12 cellular contexts compared by ENCODE assay signal in the genomic region with DNA sequence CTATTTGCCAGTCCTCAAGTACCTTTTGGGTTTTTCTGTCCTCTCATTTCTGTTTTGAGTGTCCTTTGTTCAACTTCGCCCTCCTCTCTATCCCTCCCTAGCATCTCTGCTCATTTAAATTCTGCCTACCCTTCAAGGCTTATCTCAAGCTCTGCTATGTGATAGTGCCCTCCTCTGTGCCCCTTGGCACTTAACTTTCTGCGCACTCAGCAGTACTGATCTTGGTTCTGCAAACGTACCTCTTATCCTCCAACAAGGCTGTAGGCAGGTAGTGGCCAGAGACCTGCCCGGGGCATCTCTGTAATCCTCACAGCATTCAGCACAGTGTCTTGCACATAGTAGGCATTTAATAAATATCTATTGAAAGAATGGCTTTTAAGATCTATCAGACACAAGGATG. TPM values are rescaled to one million over a fixed set of nuclear protein-coding genes. Genes with fewer than 3 reads are reported as not detected.
"Had no signal": no experiment of that assay in that cellular context is flagged by ENCODE, and none has a peak within 500 bp of the region (broad histone marks: within the 10 kb centered on the region; RNA-seq: fewer than 3 reads in every experiment).

No MANE protein-coding gene starts in this region.

- H3K9me3 ChIP-seq: HAP-1 had no signal

- H3K27ac Mint-ChIP-seq: GM23338, H9, HFFc6 had no signal

- H3K9me3 Mint-ChIP-seq: GM23338, H9, HFFc6 had no signal

- FAIRE-seq: H1, H54 had no signal

- H2AFZ ChIP-seq: GM23248 had no signal

- H3K4me3 ChIP-seq: GM23248, GM23338, HAP-1 had no signal

- ATAC-seq: GM23338, HCT116 had no signal

- H3K4me2 ChIP-seq: GM23338 had no signal

- H3K27ac ChIP-seq: GM23248 had no signal

- H3K4me3 Mint-ChIP-seq: GM23338, H9, HFFc6 had no signal

- H3K36me3 ChIP-seq: HAP-1 had no signal

- H3K4me1 Mint-ChIP-seq: GM23338, H9 had no signal

- DNase-seq: GM23248, GOT3, H7, H9, HCEC 1CT, HFFc6 had no signal

- H3K9ac ChIP-seq: GM23248 had no signal

- H3K4me1 ChIP-seq: HAP-1 had no signal

RNA-seq across cellular contexts. Expression of a gene that starts 5.3 kb away (rescaled TPM):
- total RNA-seq: GM23248, GM23338, H1, H4, H7, H9, HFFc6 had no signal
- polyA plus RNA-seq: GM23248, GM23338, H1 had no signal

RNA-seq across cellular contexts. Expression of a gene that starts 37.1 kb away (rescaled TPM):
- total RNA-seq: GM23338, H1, H7, H9 had no signal
- polyA plus RNA-seq: GM23338, H1 had no signal
